ENCODE assay signal across 1 cellular context in genomic region chr1:12595839-12596821, GRCh38.
A peak's percentile ranks its signal among the peaks of the same experiment; 100 is the strongest.
TF ChIP-seq lines count a peak whose summit lies in the region.

No MANE protein-coding gene starts in this region.

TF ChIP-seq in A549, 52 proteins besides CTCF, POLR2A, EP300 and RAD21 (continued from another document):
- peak; percentile 88 for TF ChIP-seq ATOH8 (CRISPR knock-in tag; IDR thresholded peaks at IDR 0.05; ENCODE audit: low read depth)
- TF ChIP-seq FOXS1 (CRISPR knock-in tag; IDR thresholded peaks at IDR 0.05), result no peak
- no peak for TF ChIP-seq NFE2L2 (conservative IDR thresholded peaks at IDR 0.05; ENCODE audit: low read length)
- no peak for TF ChIP-seq RFX5 (IDR thresholded peaks at IDR 0.05)
- TF ChIP-seq BHLHE40 (IDR thresholded peaks at IDR 0.05; ENCODE audit: low read depth, low read length), result no peak
- no peak for TF ChIP-seq ELK1 (IDR thresholded peaks at IDR 0.05; ENCODE audit: low read depth, low read length)
- TF ChIP-seq ZNF302 (CRISPR knock-in tag; IDR thresholded peaks at IDR 0.05), result no peak
- TF ChIP-seq MAFK (IDR thresholded peaks at IDR 0.05; ENCODE audit: partially characterized antibody), result no peak
- peak; percentile 17 for TF ChIP-seq CHD2 (IDR thresholded peaks at IDR 0.05; ENCODE audit: low read length, partially characterized antibody)
- no peak for TF ChIP-seq PHF8 (IDR thresholded peaks at IDR 0.05; ENCODE audit: borderline replicate concordance, low read depth)
- TF ChIP-seq MAZ (IDR thresholded peaks at IDR 0.05; ENCODE audit: borderline replicate concordance, low read depth, low read length), result no peak
- TF ChIP-seq REST (IDR thresholded peaks at IDR 0.05), result 0 out of 2 replicates have a peak, but pooled peaks have one; percentile 7
- peak; percentile 78; the same call in 1 of the 2 replicates for TF ChIP-seq EHF (CRISPR knock-in tag; IDR thresholded peaks at IDR 0.05)
- peak; percentile 37; the same call in 2 of the 3 replicates for TF ChIP-seq SMC3 (IDR thresholded peaks at IDR 0.05)
- TF ChIP-seq HOXA7 (CRISPR knock-in tag; IDR thresholded peaks at IDR 0.05), result peak; percentile 76; the same call in 1 of the 2 replicates
- no peak for TF ChIP-seq CBX8 (IDR thresholded peaks at IDR 0.05)
- TF ChIP-seq POLR2AphosphoS2 (conservative IDR thresholded peaks at IDR 0.05; ENCODE audit: low read length), result peak; percentile 72; the same call in 1 of the 2 replicates
- no peak for TF ChIP-seq NR3C1 (IDR thresholded peaks at IDR 0.05)
- peak; percentile 42; the same call in 1 of the 2 replicates for TF ChIP-seq HEYL (CRISPR knock-in tag; IDR thresholded peaks at IDR 0.05)
- no peak for TF ChIP-seq USF2 (IDR thresholded peaks at IDR 0.05)
- no peak for TF ChIP-seq RNF2 (IDR thresholded peaks at IDR 0.05; ENCODE audit: borderline replicate concordance, low read depth)
- TF ChIP-seq ESRRA (IDR thresholded peaks at IDR 0.05; ENCODE audit: borderline replicate concordance, low read length), result 0 out of 2 replicates have a peak, but pooled peaks have one; percentile 14
- peak; percentile 77; the same call in 2 of the 3 replicates for TF ChIP-seq BCL3 (IDR thresholded peaks at IDR 0.05)
- TF ChIP-seq GATA3 (IDR thresholded peaks at IDR 0.05; ENCODE audit: borderline replicate concordance), result peak; percentile 94
- TF ChIP-seq MYC (IDR thresholded peaks at IDR 0.05; ENCODE audit: borderline replicate concordance, low read length), result peak; percentile 65
- no peak for TF ChIP-seq CBX2 (IDR thresholded peaks at IDR 0.05; ENCODE audit: borderline replicate concordance, low read depth)
- peak; percentile 81; the same call in 1 of the 2 replicates for TF ChIP-seq HOXB13 (CRISPR knock-in tag; IDR thresholded peaks at IDR 0.05; ENCODE audit: low read depth)
